In genomic region chr6:47737406-47737805, GRCh38 we compare ENCODE assay signal across 20 cellular contexts. TPM values are rescaled to one million over a fixed set of nuclear protein-coding genes. Genes with fewer than 3 reads are reported as not detected.
"Had no signal": no experiment of that assay in that cellular context is flagged by ENCODE, and none has a peak within 500 bp of the region (broad histone marks: within the 10 kb centered on the region; RNA-seq: fewer than 3 reads in every experiment).

No MANE protein-coding gene starts in this region.

- H3K4me1 ChIP-seq: ascending aorta, stomach had no signal

- H3K4me3 Mint-ChIP-seq: activated naive CD8-positive, alpha-beta T cell treated with anti-CD3 and anti-CD28 coated beads, Interleukin-2, amount 50 U/mL, for 24 hours; natural killer cell; T-cell had no signal

- H3K27ac Mint-ChIP-seq: activated naive CD8-positive, alpha-beta T cell treated with anti-CD3 and anti-CD28 coated beads, Interleukin-2, amount 50 U/mL, for 24 hours; natural killer cell; progenitor cell of endocrine pancreas; T-cell had no signal

- H3K9me3 Mint-ChIP-seq: activated naive CD8-positive, alpha-beta T cell treated with anti-CD3 and anti-CD28 coated beads, Interleukin-2, amount 50 U/mL, for 24 hours; natural killer cell; T-cell had no signal

- H3K36me3 Mint-ChIP-seq: natural killer cell, T-cell had no signal

- H3K9me3 ChIP-seq: ascending aorta, stomach had no signal

- ATAC-seq: activated CD4-positive, CD25-positive, alpha-beta regulatory T cell treated with anti-CD3 and anti-CD28 coated beads, Interleukin-2, amount 50 U/mL, for 24 hours; activated naive CD8-positive, alpha-beta T cell treated with anti-CD3 and anti-CD28 coated beads, Interleukin-2, amount 50 U/mL, for 24 hours; natural killer cell; T-cell had no signal

- H3K36me3 ChIP-seq: ascending aorta, stomach had no signal

- H3K4me3 ChIP-seq: ascending aorta, SK-N-MC, stomach had no signal

- H3K4me1 Mint-ChIP-seq: natural killer cell, T-cell had no signal

- H3K27ac ChIP-seq: ascending aorta, SK-N-MC, stomach had no signal

- H3K27me3 Mint-ChIP-seq: activated naive CD8-positive, alpha-beta T cell treated with anti-CD3 and anti-CD28 coated beads, Interleukin-2, amount 50 U/mL, for 24 hours; progenitor cell of endocrine pancreas had no signal

- DNase-seq: activated naive CD4-positive, alpha-beta T cell; activated naive CD8-positive, alpha-beta T cell treated with anti-CD3 and anti-CD28 coated beads, Interleukin-2, amount 50 U/mL, for 24 hours; activated T-cell treated with anti-CD3 and anti-CD28 coated beads for 4 hours; dermis blood vessel endothelial cell; glutamatergic neuron; mammary epithelial cell; natural killer cell; stimulated activated CD4-positive, alpha-beta T cell treated with anti-CD3 and anti-CD28 coated beads, Interleukin-12 subunit alpha, Interleukin-12 subunit beta, amount 100 ng/mL, for 4 hours; stimulated activated CD4-positive, alpha-beta T cell treated with anti-CD3 and anti-CD28 coated beads, Interleukin-2, amount 100 ng/mL, for 24 hours; stomach; T-cell; T-helper 9 cell had no signal

- H3K27me3 ChIP-seq: ascending aorta, stomach had no signal

RNA-seq across cellular contexts. Expression of gene ADGRF4, which starts 39.0 kb away (rescaled TPM):
- total RNA-seq: ascending aorta, chondrocyte, natural killer cell, stomach, T-cell had no signal

RNA-seq across cellular contexts. Expression of gene OPN5, which starts 44.4 kb away (rescaled TPM):
- total RNA-seq: ascending aorta, chondrocyte, dermis blood vessel endothelial cell, fibroblast of villous mesenchyme, mammary epithelial cell, mucosa of gallbladder, natural killer cell, progenitor cell of endocrine pancreas, stomach, T-cell, ureter had no signal
